Comparison of ENCODE assay signal across 8 cellular contexts in genomic region chr6:161272600-161273355, GRCh38. TPM values are rescaled to one million over a fixed set of nuclear protein-coding genes. Genes with fewer than 3 reads are reported as not detected.
DNase-seq lines count a peak whose midpoint lies in the region; ATAC-seq, FAIRE-seq and TF ChIP-seq lines count a peak whose summit lies in the region.

No MANE protein-coding gene starts in this region.

- RAD21 ChIA-PET in GM12878 (lab: Charles Lee; ENCODE audit: unreplicated experiment): interaction anchor here (0.7 kb wide), 1 partner anchor 306 kb away, joined by 4 read pairs; no protein-coding TSS in a partner anchor

- H3K27me3 ChIP-seq in Loucy (ENCODE audit: insufficient read depth, low read length, poor library complexity, severe bottlenecking) (peaks cover 20% of the 10 kb centered on the region), GM12878 (replicated peaks in 1 of 2; ENCODE audit: control insufficient read depth in 2 of 2, insufficient read depth in 2 of 2, low read length in 1 of 2) (no peaks in the 10 kb centered on the region), layer of hippocampus (ENCODE audit: control insufficient read depth, insufficient read depth, low read length) (no peaks in the 10 kb centered on the region), suprapubic skin (no peaks in the 10 kb centered on the region), PC-9 (ENCODE audit: insufficient read depth, low read depth) (peaks cover 28% of the 10 kb centered on the region)

- TF ChIP-seq CTCF in Loucy (conservative IDR thresholded peaks at IDR 0.05; ENCODE audit: low read length) (no peak), GM12878 (IDR thresholded peaks at IDR 0.05 in 2 of 3, conservative IDR thresholded peaks at IDR 0.05 in 1 of 3; ENCODE audit: control insufficient read depth in 2 of 3, extremely low read depth in 1 of 3, insufficient read depth in 1 of 3, low read depth in 3 of 3, low read length in 3 of 3) (no peak), suprapubic skin (IDR thresholded peaks at IDR 0.05) (no peak), PC-9 (conservative IDR thresholded peaks at IDR 0.05) (no peak)

- no peak overlapping the region for H3K27ac ChIP-seq in GM12878 (ENCODE audit: control insufficient read depth, insufficient read depth)
- H3K27ac ChIP-seq in layer of hippocampus (ENCODE audit: low read depth, low read length): peak overlapping the region; percentile 40
- no peak overlapping the region for H3K27ac ChIP-seq in suprapubic skin
- no peak overlapping the region for H3K27ac ChIP-seq in PC-9

- H3K4me3 ChIP-seq in Loucy (ENCODE audit: low read length, poor library complexity, severe bottlenecking): peak overlapping the region; percentile 84
- H3K4me3 ChIP-seq in GM12878: peak overlapping the region; percentile 61; the same call in 1 of the 2 replicates
- peak overlapping the region; percentile 69 for H3K4me3 ChIP-seq in suprapubic skin
- no peak overlapping the region for H3K4me3 ChIP-seq in PC-9

- DNase-seq in DMS79 (lab: John Stamatoyannopoulos, UW): peak; percentile 53
- no peak for DNase-seq in GM12878 (ENCODE audit: low read depth, low spot score)
- DNase-seq in suprapubic skin (ENCODE audit: low spot score in 2 of 2): no peak
- no peak for DNase-seq in PC-9
- no peak for DNase-seq in NAMALWA (ENCODE audit: low spot score)

- FAIRE-seq in GM12878 (lab: Jason Lieb, UNC): no peak

- POLR2A ChIA-PET in GM12878 (lab: Charles Lee) (no interaction called here), PC-9 (lab: Charles Lee; ENCODE audit: unreplicated experiment) (no interaction called here)

- 57% methylated on average over 11 of the region's 11 CpGs for WGBS in GM12878 (ENCODE audit: insufficient coverage, insufficient replicate concordance, low lambda C conversion rate, missing lambda C conversion rate)
- 48% methylated on average over 11 of the region's 11 CpGs for WGBS in suprapubic skin

- CTCF ChIA-PET in GM12878 (lab: Yijun Ruan, JAX): no interaction called here
- CTCF ChIA-PET in PC-9 (lab: Charles Lee): no interaction called here

- intact Hi-C loops in GM12878 (cut with micrococcal nuclease; ENCODE audit: unreplicated experiment) (no loop called here), PC-9 (cut with micrococcal nuclease; ENCODE audit: unreplicated experiment) (no loop called here)

- no peaks in the 10 kb centered on the region for H3F3A ChIP-seq in Loucy (ENCODE audit: low read depth)
- no peaks in the 10 kb centered on the region for H3F3A ChIP-seq in PC-9 (ENCODE audit: insufficient read depth, low read depth)

- TF ChIP-seq RAD21 in GM12878 (IDR thresholded peaks at IDR 0.05; ENCODE audit: insufficient read depth, low read depth, low read length): no peak

- SMC1A ChIA-PET in GM12878 (lab: Charles Lee; ENCODE audit: uncharacterized antibody, unreplicated experiment): no interaction called here

- H3K36me3 ChIP-seq in Loucy (ENCODE audit: insufficient read depth, low read length) (no peaks in the 10 kb centered on the region), GM12878 (ENCODE audit: control insufficient read depth in 2 of 2, insufficient read depth in 2 of 2, low read length in 1 of 2) (no peaks in the 10 kb centered on the region), suprapubic skin (no peaks in the 10 kb centered on the region), PC-9 (ENCODE audit: low read depth) (no peaks in the 10 kb centered on the region)

- BruUV-seq in GM12878 (replicated peaks; lab: Mats Ljungman, UMichigan) (TSS peak; percentile 55), PC-9 (replicated peaks; lab: Mats Ljungman, UMichigan) (no TSS peak)

- TF ChIP-seq POLR2A in GM12878 (IDR thresholded peaks at IDR 0.05; ENCODE audit: low read depth, low read length): no peak
- no peak for TF ChIP-seq POLR2A in suprapubic skin (IDR thresholded peaks at IDR 0.05)

- TF ChIP-seq EP300 in GM12878 (IDR thresholded peaks at IDR 0.05; ENCODE audit: borderline replicate concordance in 1 of 2, control insufficient read depth in 1 of 2, low read depth in 2 of 2, low read length in 2 of 2) (no peak), suprapubic skin (IDR thresholded peaks at IDR 0.05) (no peak)

- peaks cover 29% of the 10 kb centered on the region for H3K4me1 ChIP-seq in Loucy (ENCODE audit: insufficient read depth, low read length, poor library complexity, severe bottlenecking)
- H3K4me1 ChIP-seq in GM12878 (ENCODE audit: control insufficient read depth, insufficient read depth, low read length): no peaks in the 10 kb centered on the region
- H3K4me1 ChIP-seq in suprapubic skin: peaks cover 17% of the 10 kb centered on the region
- no peaks in the 10 kb centered on the region for H3K4me1 ChIP-seq in PC-9 (replicated peaks; ENCODE audit: insufficient read depth)

- peak overlapping the region; percentile 64 for H3K9ac ChIP-seq in Loucy (ENCODE audit: low read depth, low read length, poor library complexity, severe bottlenecking)
- H3K9ac ChIP-seq in GM12878 (ENCODE audit: control insufficient read depth, insufficient read depth, low read length): no peak overlapping the region

- in situ Hi-C loops in GM12878 (cut with MboI): no loop called here

- H2AFZ ChIP-seq in Loucy (ENCODE audit: low read length): 0 out of 2 replicates have a peak overlapping the region, but pooled peaks have one; percentile 98
- peak overlapping the region; percentile 86; the same call in 1 of the 2 replicates for H2AFZ ChIP-seq in GM12878 (ENCODE audit: control insufficient read depth, low read depth, low read length)
- H2AFZ ChIP-seq in PC-9: no peak overlapping the region

- H3K9me2 ChIP-seq in Loucy (replicated peaks; ENCODE audit: low read depth, low read length): no peaks in the 10 kb centered on the region
- no peaks in the 10 kb centered on the region for H3K9me2 ChIP-seq in PC-9 (ENCODE audit: insufficient read depth)

- H4K20me1 ChIP-seq in Loucy (ENCODE audit: insufficient read depth, low read length, poor library complexity, severe bottlenecking) (no peaks in the 10 kb centered on the region), GM12878 (ENCODE audit: control insufficient read depth, insufficient read depth) (no peaks in the 10 kb centered on the region), PC-9 (ENCODE audit: insufficient read depth) (no peaks in the 10 kb centered on the region; the same call in 1 of the 2 replicates)

- H3K79me2 ChIP-seq in Loucy (ENCODE audit: insufficient read depth, low read length): no peaks in the 10 kb centered on the region
- no peaks in the 10 kb centered on the region for H3K79me2 ChIP-seq in GM12878 (ENCODE audit: control insufficient read depth, insufficient read depth, low read length)
- H3K79me2 ChIP-seq in PC-9 (ENCODE audit: low read depth): no peaks in the 10 kb centered on the region

- ATAC-seq in GM12878 (no peak), HG02610 (IDR thresholded peaks at IDR 0.05; ENCODE audit: unreplicated experiment) (no peak)

- H3K4me2 ChIP-seq in Loucy (ENCODE audit: low read depth, low read length, poor library complexity, severe bottlenecking): peak overlapping the region; percentile 92
- H3K4me2 ChIP-seq in GM12878 (ENCODE audit: control insufficient read depth, insufficient read depth): peak overlapping the region; percentile 40; the same call in 1 of the 2 replicates
- H3K4me2 ChIP-seq in PC-9: no peak overlapping the region

- H3K9me3 ChIP-seq in Loucy (ENCODE audit: insufficient read depth, low read depth, low read length) (no peaks in the 10 kb centered on the region), GM12878 (replicated peaks; ENCODE audit: control insufficient read depth, insufficient read depth, low read length) (no peaks in the 10 kb centered on the region), suprapubic skin (no peaks in the 10 kb centered on the region), PC-9 (ENCODE audit: insufficient read depth, low read depth) (no peaks in the 10 kb centered on the region)

TF ChIP-seq in GM12878, 131 proteins besides CTCF, POLR2A, EP300 and RAD21:
- TF ChIP-seq MEF2B (IDR thresholded peaks at IDR 0.05; ENCODE audit: partially characterized antibody, poor library complexity, severe bottlenecking): no peak
- no peak for TF ChIP-seq NR2F1 (conservative IDR thresholded peaks at IDR 0.05)
- no peak for TF ChIP-seq HDAC2 (IDR thresholded peaks at IDR 0.05)
- TF ChIP-seq USF2 (IDR thresholded peaks at IDR 0.05; ENCODE audit: borderline replicate concordance, low read depth, low read length): no peak
- no peak for TF ChIP-seq YBX1 (IDR thresholded peaks at IDR 0.05)
- TF ChIP-seq HDAC6 (IDR thresholded peaks at IDR 0.05; ENCODE audit: unreplicated experiment): no peak
- TF ChIP-seq MTA3 (IDR thresholded peaks at IDR 0.05; ENCODE audit: borderline replicate concordance, low read length): no peak
- no peak for TF ChIP-seq DPF2 (IDR thresholded peaks at IDR 0.05)
- no peak for TF ChIP-seq YY1 (IDR thresholded peaks at IDR 0.05; ENCODE audit: low read depth, low read length)

RNA-seq across cellular contexts. Expression of gene AGPAT4, which starts 1.1 kb away (rescaled TPM):
- total RNA-seq in GM12878 (2013; cell fraction: nucleolus; rRNA removed): 26.9 and 32.8 TPM in 2 replicates
- total RNA-seq in GM12878 (2014; rRNA removed) (1.1 and 1.5 TPM in 2 replicates), GM12878 (2014; rRNA removed; fragmentation: Illumina TruSeq; extraction: Trizol) (1.6 and 1.8 TPM in 2 replicates), GM12878 (2021) (1.6 and 2.3 TPM in 2 replicates), suprapubic skin (1 to 10 TPM; 1.1 to 4.1 (median 2.9) TPM), PC-9 (2021) (0.07 and 0.10 TPM in 2 replicates)
- 1.2 TPM for polyA plus RNA-seq in GM12878 (2011; ENCODE audit: low read depth)
- polyA plus RNA-seq in GM12878 (2011; rRNA removed) (2.1 and 2.2 TPM in 2 replicates), GM12878 (2014; fragmentation: Illumina TruSeq; extraction: Trizol) (1.0 and 1.4 TPM in 2 replicates), GM12878 (2014; fragmentation: Nextera tagmentation; extraction: Ambion mirVana) (under 1 TPM; 0.34 to 0.51 TPM), GM12878 (2014; rRNA removed) (1.2 and 1.3 TPM in 2 replicates), GM12878 (2016; fragmentation: Nextera tagmentation; extraction: Ambion mirVana) (1 to 10 TPM in 1 of 2 experiments, under 1 TPM in 1; 0.76 to 1.2 TPM)
- polyA plus RNA-seq in GM12878 (2011; cell fraction: cytosol; rRNA removed): 1.4 and 1.6 TPM in 2 replicates
- 6.2 and 7.6 TPM in 2 replicates for polyA plus RNA-seq in GM12878 (2011; cell fraction: nucleus; rRNA removed)
- polyA plus RNA-seq in GM12878 (2012): 1.3 and 1.4 TPM in 2 replicates
- 5.8 and 7.3 TPM in 2 replicates for polyA minus RNA-seq in GM12878 (2011; rRNA and poly(A)+ RNA removed)
- 0.21 and 3.3 TPM in 2 replicates for polyA minus RNA-seq in GM12878 (2011; cell fraction: cytosol; rRNA and poly(A)+ RNA removed)
- 8.2 and 8.3 TPM in 2 replicates for polyA minus RNA-seq in GM12878 (2011; cell fraction: nucleus; rRNA and poly(A)+ RNA removed)
